Comparison of ENCODE assay signal across 9 cellular contexts in genomic region chr10:32210306-32211045, GRCh38.
DNase-seq lines count a peak whose midpoint lies in the region; ATAC-seq and TF ChIP-seq lines count a peak whose summit lies in the region.
"Had no signal": no experiment of that assay in that cellular context is flagged by ENCODE, and none has a peak within 500 bp of the region (broad histone marks: within the 10 kb centered on the region; RNA-seq: fewer than 3 reads in every experiment).

No MANE protein-coding gene starts in this region.

- no peaks in the 10 kb centered on the region for H3K9me3 ChIP-seq in BE2C

- no peak overlapping the region for H3K4me3 Mint-ChIP-seq in progenitor cell of endocrine pancreas (ENCODE audit: low read depth)

- no peaks in the 10 kb centered on the region for H3K27me3 Mint-ChIP-seq in progenitor cell of endocrine pancreas

- TF ChIP-seq CTCF in BE2C (IDR thresholded peaks at IDR 0.05; ENCODE audit: low read depth, low read length) (peak; percentile 53), progenitor cell of endocrine pancreas (IDR thresholded peaks at IDR 0.05; ENCODE audit: unreplicated experiment) (peak; percentile 47)

- no peaks in the 10 kb centered on the region for H3K27me3 ChIP-seq in BE2C

- H3K36me3 Mint-ChIP-seq in progenitor cell of endocrine pancreas (ENCODE audit: insufficient read depth) = no peaks in the 10 kb centered on the region
- H3K36me3 Mint-ChIP-seq: IgD-negative memory B cell had no signal

- H3K36me3 ChIP-seq in BE2C = no peaks in the 10 kb centered on the region

- H3K27ac Mint-ChIP-seq in progenitor cell of endocrine pancreas = no peak overlapping the region
- H3K27ac Mint-ChIP-seq: IgD-negative memory B cell had no signal

- peaks cover 4% of the 10 kb centered on the region for H3K9me3 Mint-ChIP-seq in progenitor cell of endocrine pancreas (ENCODE audit: low read depth)

- no peak for DNase-seq in BE2C
- peak; percentile 55 for DNase-seq in OCI-M1 (lab: John Stamatoyannopoulos, UW)
- DNase-seq in fibroblast of gingiva (ENCODE audit: low read depth) = peak; percentile 63
- DNase-seq in progenitor cell of endocrine pancreas (ENCODE audit: low spot score, unreplicated experiment) = no peak
- no peak for DNase-seq in amniotic stem cell (lab: John Stamatoyannopoulos, UW)

- H3K4me3 ChIP-seq in BE2C (ENCODE audit: low read depth, low read length) = no peak overlapping the region

- ATAC-seq in GM18867 (IDR thresholded peaks at IDR 0.05; ENCODE audit: unreplicated experiment) (peak; percentile 49), GM21423 (IDR thresholded peaks at IDR 0.05; ENCODE audit: unreplicated experiment) (no peak), GM18909 (IDR thresholded peaks at IDR 0.05; ENCODE audit: poor library complexity, unreplicated experiment) (no peak)

- no peaks in the 10 kb centered on the region for H3K4me1 Mint-ChIP-seq in progenitor cell of endocrine pancreas (ENCODE audit: low read depth)

- H3K4me1 ChIP-seq in BE2C = no peaks in the 10 kb centered on the region

Comparison
In these comparisons a context has a peak if more than half of its experiments do, and no peak if none do; other contexts are left out.
1. DNase-seq: peak in OCI-M1 (single experiment) and fibroblast of gingiva (single experiment); none in BE2C (single experiment), progenitor cell of endocrine pancreas (single experiment) and amniotic stem cell (single experiment).